ENCODE assay signal across 10 cellular contexts in genomic region chr4:14168919-14169318, GRCh38.
A peak's percentile ranks its signal among the peaks of the same experiment; 100 is the strongest.
DNase-seq lines count a peak whose midpoint lies in the region; ATAC-seq and TF ChIP-seq lines count a peak whose summit lies in the region.
"Had no signal": no experiment of that assay in that cellular context is flagged by ENCODE, and none has a peak within 500 bp of the region (broad histone marks: within the 10 kb centered on the region; RNA-seq: fewer than 3 reads in every experiment).

No MANE protein-coding gene starts in this region.

- CTCF ChIA-PET in Caco-2 (lab: Charles Lee): no interaction called here

- no peaks in the 10 kb centered on the region for H3K27me3 ChIP-seq in Caco-2 (replicated peaks; ENCODE audit: control insufficient read depth, insufficient read depth, low read length)

- no peak for TF ChIP-seq CTCF in Caco-2 (IDR thresholded peaks at IDR 0.05; ENCODE audit: insufficient read depth in 1 of 2, low read depth in 1 of 2, low read length in 1 of 2, severe bottlenecking in 1 of 2, unreplicated experiment in 1 of 2)

- intact Hi-C loops in activated CD4-positive, alpha-beta T cell treated with anti-CD3 and anti-CD28 coated beads, Interleukin-2, amount 10 ng/mL, durations not matched to agents 24 days and 14 days (cut with micrococcal nuclease): no loop called here
- intact Hi-C loops in Caco-2 (cut with micrococcal nuclease; ENCODE audit: unreplicated experiment): no loop called here

- H3K4me1 ChIP-seq in Caco-2: no peaks in the 10 kb centered on the region

- H3K36me3 Mint-ChIP-seq in activated CD4-positive, alpha-beta T cell treated with anti-CD3 and anti-CD28 coated beads, Interleukin-2, amount 10 ng/mL, durations not matched to agents 24 days and 14 days (ENCODE audit: low read depth): no peaks in the 10 kb centered on the region
- no peaks in the 10 kb centered on the region for H3K36me3 Mint-ChIP-seq in Caco-2 (ENCODE audit: insufficient read depth, unreplicated experiment)
- H3K36me3 Mint-ChIP-seq: naive B cell had no signal

- no peak overlapping the region for H3K4me3 Mint-ChIP-seq in activated CD4-positive, alpha-beta T cell treated with anti-CD3 and anti-CD28 coated beads, Interleukin-2, amount 10 ng/mL, durations not matched to agents 24 days and 14 days
- H3K4me3 Mint-ChIP-seq in Caco-2 (ENCODE audit: unreplicated experiment): no peak overlapping the region
- H3K4me3 Mint-ChIP-seq: activated B cell treated with CpG ODN at 0.5 μM for 24 hours, naive B cell had no signal

- no peak overlapping the region for H3K4me3 ChIP-seq in Caco-2 (ENCODE audit: low read depth, low read length)

- BruUV-seq in Caco-2 (replicated peaks; lab: Mats Ljungman, UMichigan): no TSS peak

- no peaks in the 10 kb centered on the region for H3K9me3 Mint-ChIP-seq in activated CD4-positive, alpha-beta T cell treated with anti-CD3 and anti-CD28 coated beads, Interleukin-2, amount 10 ng/mL, durations not matched to agents 24 days and 14 days
- H3K9me3 Mint-ChIP-seq in Caco-2 (ENCODE audit: unreplicated experiment): no peaks in the 10 kb centered on the region

- H3K4me1 Mint-ChIP-seq in activated CD4-positive, alpha-beta T cell treated with anti-CD3 and anti-CD28 coated beads, Interleukin-2, amount 10 ng/mL, durations not matched to agents 24 days and 14 days: no peaks in the 10 kb centered on the region
- H3K4me1 Mint-ChIP-seq in Caco-2 (ENCODE audit: low read depth, unreplicated experiment): no peaks in the 10 kb centered on the region

- peak; percentile 65 for ATAC-seq in HG02973 (IDR thresholded peaks at IDR 0.05; ENCODE audit: unreplicated experiment)

- POLR2A ChIA-PET in Caco-2 (lab: Charles Lee): no interaction called here

- H3K27ac Mint-ChIP-seq in activated CD4-positive, alpha-beta T cell treated with anti-CD3 and anti-CD28 coated beads, Interleukin-2, amount 10 ng/mL, durations not matched to agents 24 days and 14 days: no peak overlapping the region
- no peak overlapping the region for H3K27ac Mint-ChIP-seq in Caco-2 (ENCODE audit: unreplicated experiment)
- H3K27ac Mint-ChIP-seq: activated B cell treated with CpG ODN at 0.5 μM for 24 hours had no signal

- H3K36me3 ChIP-seq in Caco-2 (ENCODE audit: control insufficient read depth, insufficient read depth, low read length): no peaks in the 10 kb centered on the region

- no peaks in the 10 kb centered on the region for H3K27me3 Mint-ChIP-seq in activated CD4-positive, alpha-beta T cell treated with anti-CD3 and anti-CD28 coated beads, Interleukin-2, amount 10 ng/mL, durations not matched to agents 24 days and 14 days
- no peaks in the 10 kb centered on the region for H3K27me3 Mint-ChIP-seq in Caco-2 (ENCODE audit: insufficient read depth, unreplicated experiment)
- H3K27me3 Mint-ChIP-seq: activated B cell treated with CpG ODN at 0.5 μM for 24 hours, naive B cell had no signal

- DNase-seq in activated CD4-positive, alpha-beta T cell treated with anti-CD3 and anti-CD28 coated beads for 48 hours: peak; percentile 19
- no peak for DNase-seq in activated CD4-positive, alpha-beta T cell treated with anti-CD3 and anti-CD28 coated beads, Interleukin-2, amount 10 ng/mL, durations not matched to agents 24 days and 14 days
- peak; percentile 61 for DNase-seq in NCI-H748 (lab: John Stamatoyannopoulos, UW; ENCODE audit: unreplicated experiment)
- peak; percentile 59 for DNase-seq in fibroblast of the conjunctiva (ENCODE audit: low read depth)
- DNase-seq in central memory CD4-positive, alpha-beta T cell: no peak
- DNase-seq in Caco-2: no peak
- DNase-seq in effector CD8-positive, alpha-beta T cell (lab: John Stamatoyannopoulos, UW): no peak
- DNase-seq: activated B cell treated with CpG ODN at 0.5 μM for 24 hours, naive B cell had no signal

- no peaks in the 10 kb centered on the region for H3K9me3 ChIP-seq in Caco-2

Comparison
In these comparisons a context has a peak if more than half of its experiments do, and no peak if none do; other contexts are left out.
1. DNase-seq: peak in activated CD4-positive, alpha-beta T cell treated with anti-CD3 and anti-CD28 coated beads for 48 hours (single experiment), NCI-H748 (single experiment) and fibroblast of the conjunctiva (single experiment); none in activated CD4-positive, alpha-beta T cell treated with anti-CD3 and anti-CD28 coated beads, Interleukin-2, amount 10 ng/mL, durations not matched to agents 24 days and 14 days (single experiment), central memory CD4-positive, alpha-beta T cell (single experiment), Caco-2 (0 of 2) and effector CD8-positive, alpha-beta T cell (single experiment).